Comparison of ENCODE assay signal across 30 cellular contexts in the genomic region with DNA sequence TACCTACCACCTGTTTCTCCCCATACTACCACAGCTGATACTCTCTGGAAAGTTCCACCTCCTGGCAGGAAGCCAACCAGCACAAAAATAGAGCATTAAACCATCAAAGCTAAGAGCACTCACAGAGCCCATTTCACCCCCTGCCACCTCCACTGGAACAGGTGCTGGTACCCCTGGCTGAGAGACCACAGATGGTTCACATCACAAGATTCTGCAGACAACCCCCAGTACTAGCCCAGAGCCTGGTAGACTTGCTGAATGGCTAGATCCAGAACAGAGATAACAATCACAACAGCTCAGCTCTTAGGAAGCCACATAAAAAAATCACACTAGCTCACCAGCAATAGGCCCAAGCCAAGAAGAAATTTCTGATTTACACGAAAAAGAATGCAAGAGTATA.
"Had no signal": no experiment of that assay in that cellular context is flagged by ENCODE, and none has a peak within 500 bp of the region (broad histone marks: within the 10 kb centered on the region; RNA-seq: fewer than 3 reads in every experiment).

No MANE protein-coding gene starts in this region.

- H3K27ac Mint-ChIP-seq: activated CD4-positive, alpha-beta memory T cell treated with anti-CD3 and anti-CD28 coated beads, Interleukin-2, amount 10 ng/mL, durations not matched to agents 7 days and 5 days; activated CD4-positive, alpha-beta T cell treated with anti-CD3 and anti-CD28 coated beads, Interleukin-2, amount 10 ng/mL, durations not matched to agents 7 days and 5 days; activated T-cell treated with anti-CD3 and anti-CD28 coated beads, Interleukin-2, amount 50 U/mL, for 24 hours; naive thymus-derived CD4-positive, alpha-beta T cell; stimulated activated effector memory CD8-positive, alpha-beta T cell treated with anti-CD3 and anti-CD28 coated beads, Interleukin-12 subunit alpha, Interleukin-12 subunit beta, amount 100 ng/mL, for 72 hours; stimulated activated naive CD8-positive, alpha-beta T cell treated with anti-CD3 and anti-CD28 coated beads, Interleukin-15, Interleukin-2, amounts not matched to agents 100 ng/mL and 50 ng/mL, for 24 hours had no signal

- H3K4me1 Mint-ChIP-seq: activated CD4-positive, alpha-beta memory T cell treated with anti-CD3 and anti-CD28 coated beads, Interleukin-2, amount 10 ng/mL, durations not matched to agents 7 days and 5 days; activated CD4-positive, alpha-beta T cell treated with anti-CD3 and anti-CD28 coated beads, Interleukin-2, amount 10 ng/mL, durations not matched to agents 7 days and 5 days; naive thymus-derived CD4-positive, alpha-beta T cell; neural crest cell; stimulated activated effector memory CD8-positive, alpha-beta T cell treated with anti-CD3 and anti-CD28 coated beads, Interleukin-12 subunit alpha, Interleukin-12 subunit beta, amount 100 ng/mL, for 72 hours had no signal

- H3K9me3 ChIP-seq: pancreas, prostate gland, sigmoid colon, thoracic aorta had no signal

- H3K27me3 ChIP-seq: pancreas, sigmoid colon had no signal

- H3K4me1 ChIP-seq: pancreas, prostate gland, sigmoid colon had no signal

- H3K27me3 Mint-ChIP-seq: activated CD4-positive, alpha-beta memory T cell treated with anti-CD3 and anti-CD28 coated beads, Interleukin-2, amount 10 ng/mL, durations not matched to agents 7 days and 5 days; activated CD4-positive, alpha-beta T cell treated with anti-CD3 and anti-CD28 coated beads, Interleukin-2, amount 10 ng/mL, durations not matched to agents 7 days and 5 days; activated T-cell treated with anti-CD3 and anti-CD28 coated beads, Interleukin-2, amount 50 U/mL, for 24 hours; naive thymus-derived CD4-positive, alpha-beta T cell; stimulated activated naive CD8-positive, alpha-beta T cell treated with anti-CD3 and anti-CD28 coated beads, Interleukin-15, Interleukin-2, amounts not matched to agents 100 ng/mL and 50 ng/mL, for 24 hours had no signal

- ATAC-seq: esophagus mucosa; left colon; naive thymus-derived CD4-positive, alpha-beta T cell; pancreas; stimulated activated effector memory CD8-positive, alpha-beta T cell treated with anti-CD3 and anti-CD28 coated beads, Interleukin-12 subunit alpha, Interleukin-12 subunit beta, amount 100 ng/mL, for 72 hours had no signal

- H3K4me3 ChIP-seq: pancreas, prostate gland, sigmoid colon, thoracic aorta had no signal

- DNase-seq: activated CD4-positive, alpha-beta memory T cell treated with anti-CD3 and anti-CD28 coated beads, Interleukin-2, amount 10 ng/mL, durations not matched to agents 7 days and 5 days; activated CD4-positive, alpha-beta T cell treated with anti-CD3 and anti-CD28 coated beads for 1 hour; activated CD4-positive, alpha-beta T cell treated with anti-CD3 and anti-CD28 coated beads, Interleukin-2, amount 10 ng/mL, durations not matched to agents 7 days and 5 days; activated CD8-positive, alpha-beta memory T cell treated with anti-CD3 and anti-CD28 coated beads, Interleukin-2, amount 50 U/mL, for 48 hours; activated gamma-delta T cell; activated naive CD4-positive, alpha-beta T cell treated with anti-CD3 and anti-CD28 coated beads, Interleukin-2, amount 50 U/mL, for 16 hours; activated T-cell treated with anti-CD3 and anti-CD28 coated beads, Interleukin-2, amount 50 U/mL, for 24 hours; amygdala; caudate nucleus; cortex of kidney; foreskin fibroblast; head of caudate nucleus; hippocampal formation; left colon; mammary epithelial cell; midbrain; naive thymus-derived CD4-positive, alpha-beta T cell; nucleus accumbens; pancreas; retina; sigmoid colon; small intestine; stimulated activated CD4-positive, alpha-beta T cell treated with anti-CD3 and anti-CD28 coated beads, Interleukin-4, amount 100 ng/mL, for 24 hours; trophoblast cell had no signal

- H3K36me3 Mint-ChIP-seq: stimulated activated effector memory CD8-positive, alpha-beta T cell treated with anti-CD3 and anti-CD28 coated beads, Interleukin-12 subunit alpha, Interleukin-12 subunit beta, amount 100 ng/mL, for 72 hours had no signal

- H3K27ac ChIP-seq: pancreas, prostate gland, sigmoid colon, thoracic aorta had no signal

- H3K36me3 ChIP-seq: pancreas, prostate gland, sigmoid colon, thoracic aorta had no signal

- H3K4me3 Mint-ChIP-seq: activated CD4-positive, alpha-beta memory T cell treated with anti-CD3 and anti-CD28 coated beads, Interleukin-2, amount 10 ng/mL, durations not matched to agents 7 days and 5 days; activated CD4-positive, alpha-beta T cell treated with anti-CD3 and anti-CD28 coated beads, Interleukin-2, amount 10 ng/mL, durations not matched to agents 7 days and 5 days; activated T-cell treated with anti-CD3 and anti-CD28 coated beads, Interleukin-2, amount 50 U/mL, for 24 hours; naive thymus-derived CD4-positive, alpha-beta T cell; neural crest cell; stimulated activated effector memory CD8-positive, alpha-beta T cell treated with anti-CD3 and anti-CD28 coated beads, Interleukin-12 subunit alpha, Interleukin-12 subunit beta, amount 100 ng/mL, for 72 hours; stimulated activated naive CD8-positive, alpha-beta T cell treated with anti-CD3 and anti-CD28 coated beads, Interleukin-15, Interleukin-2, amounts not matched to agents 100 ng/mL and 50 ng/mL, for 24 hours had no signal
